In the genomic region with DNA sequence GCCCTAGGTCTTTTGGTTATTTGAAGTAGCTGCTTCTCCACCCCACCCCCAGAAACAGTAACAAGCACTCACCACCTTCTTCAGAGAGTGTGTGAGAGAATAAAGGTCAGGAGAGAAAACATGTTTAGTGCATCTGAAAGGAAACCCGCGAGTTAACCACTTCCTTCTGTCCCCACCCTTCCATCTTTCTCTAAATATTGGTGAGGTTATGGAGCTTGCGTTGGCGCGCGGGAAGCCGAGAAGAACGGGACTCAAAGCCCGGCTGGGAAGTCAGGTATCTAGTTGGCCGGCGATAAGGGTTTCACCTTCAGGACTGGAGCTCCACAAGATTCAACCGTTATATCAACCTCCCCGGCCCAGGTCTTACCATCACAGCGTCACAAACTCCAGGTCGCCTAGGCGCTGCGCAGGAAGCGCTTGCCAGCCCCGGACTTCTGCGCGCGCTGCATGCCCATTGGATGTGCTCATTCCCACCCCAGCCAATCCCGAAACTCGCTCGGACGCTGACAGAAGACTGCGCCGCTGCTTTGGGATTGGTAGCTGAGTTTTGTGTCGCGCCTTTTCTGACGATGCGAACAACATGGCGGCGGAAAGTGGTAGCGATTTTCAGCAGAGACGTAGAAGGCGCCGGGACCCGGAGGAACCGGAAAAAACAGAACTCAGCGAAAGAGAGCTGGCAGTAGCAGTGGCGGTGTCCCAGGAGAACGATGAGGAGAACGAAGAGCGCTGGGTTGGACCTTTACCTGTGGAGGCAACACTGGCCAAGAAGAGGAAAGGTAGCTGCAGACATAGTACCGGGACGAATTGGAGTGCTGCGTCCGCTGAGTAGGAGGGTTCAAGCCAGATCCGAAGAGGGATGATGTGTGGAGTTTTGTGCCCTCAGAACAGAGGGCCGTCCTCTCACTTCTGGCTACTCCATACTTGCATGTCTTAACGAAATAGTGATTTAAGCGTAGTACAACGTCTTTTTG, we compare ENCODE assay signal across 8 cellular contexts. TPM values are rescaled to one million over a fixed set of nuclear protein-coding genes. Genes with fewer than 3 reads are reported as not detected.
DNase-seq lines count a peak whose midpoint lies in the region; TF ChIP-seq lines count a peak whose summit lies in the region.

TSS of gene CENPK (minus strand) at position 438 of the 971 bp plus-strand sequence. CDS start 8,261 bp downstream, outside the sequence.
TSS of gene PPWD1 (plus strand) at position 566 of the 971 bp plus-strand sequence. CDS start at position 581, 15 bp downstream.

- H3K4me1 Mint-ChIP-seq in HFFc6 (ENCODE audit: low read depth): peaks cover 55% of the 10 kb centered on the region
- peaks cover 67% of the 10 kb centered on the region for H3K4me1 Mint-ChIP-seq in activated naive CD4-positive, alpha-beta T cell treated with anti-CD3 and anti-CD28 coated beads, Interleukin-2, amount 10 ng/mL, durations not matched to agents 7 days and 5 days

- H3K36me3 ChIP-seq in SK-N-MC (ENCODE audit: insufficient read depth, low read length) (peaks cover 27% of the 10 kb centered on the region), suprapubic skin (peaks cover 5% of the 10 kb centered on the region)

- peak within 1 kb of the TSS; percentile 87 for H3K9ac ChIP-seq in SK-N-MC (ENCODE audit: insufficient read length)

- WGBS in suprapubic skin: under 1% methylated on average over 54 of the region's 54 CpGs

- peak within 1 kb of the TSS; percentile 97 for H3K4me3 Mint-ChIP-seq in HFFc6
- H3K4me3 Mint-ChIP-seq in activated naive CD4-positive, alpha-beta T cell treated with anti-CD3 and anti-CD28 coated beads, Interleukin-2, amount 10 ng/mL, durations not matched to agents 7 days and 5 days: peak within 1 kb of the TSS; percentile 93

- DNase-seq in GM04503 (ENCODE audit: low read depth) (peak; percentile 67), HFFc6 (peak; percentile 95), NB4 (ENCODE audit: low read depth) (peak; percentile 97), SK-N-MC (ENCODE audit: low read depth, low spot score) (peak; percentile 82), germinal center (ENCODE audit: low spot score) (peak; percentile 95), non-pigmented ciliary epithelial cell (ENCODE audit: low read depth) (peak; percentile 74), suprapubic skin (ENCODE audit: low spot score in 2 of 2) (peak; percentile 96 to 97)
- peak; percentile 98 for DNase-seq in activated naive CD4-positive, alpha-beta T cell treated with anti-CD3 and anti-CD28 coated beads, Interleukin-2, amount 10 ng/mL, durations not matched to agents 7 days and 5 days

- H3K27ac Mint-ChIP-seq in HFFc6: peak within 1 kb of the TSS; percentile 97
- H3K27ac Mint-ChIP-seq in activated naive CD4-positive, alpha-beta T cell treated with anti-CD3 and anti-CD28 coated beads, Interleukin-2, amount 10 ng/mL, durations not matched to agents 7 days and 5 days: peak within 1 kb of the TSS; percentile 99

- H3K9me3 Mint-ChIP-seq in HFFc6: no peaks in the 10 kb centered on the region
- H3K9me3 Mint-ChIP-seq in activated naive CD4-positive, alpha-beta T cell treated with anti-CD3 and anti-CD28 coated beads, Interleukin-2, amount 10 ng/mL, durations not matched to agents 7 days and 5 days: no peaks in the 10 kb centered on the region

- TF ChIP-seq POLR2A in NB4 (IDR thresholded peaks at IDR 0.05; ENCODE audit: extremely low read depth, insufficient read length) (peak; percentile 93), suprapubic skin (IDR thresholded peaks at IDR 0.05) (peak in 1 of 2 donors; percentile 34)

- H3K27ac ChIP-seq in SK-N-MC (peak within 1 kb of the TSS; percentile 81), suprapubic skin (peak within 1 kb of the TSS; percentile 92)

- H3K4me1 ChIP-seq in suprapubic skin: peaks cover 25% of the 10 kb centered on the region

- H3K9me3 ChIP-seq in SK-N-MC (ENCODE audit: low read depth, low read length): no peaks in the 10 kb centered on the region
- no peaks in the 10 kb centered on the region for H3K9me3 ChIP-seq in suprapubic skin

- peaks cover 22% of the 10 kb centered on the region for H3K36me3 Mint-ChIP-seq in HFFc6 (ENCODE audit: low read depth)
- H3K36me3 Mint-ChIP-seq in activated naive CD4-positive, alpha-beta T cell treated with anti-CD3 and anti-CD28 coated beads, Interleukin-2, amount 10 ng/mL, durations not matched to agents 7 days and 5 days: peaks cover 36% of the 10 kb centered on the region

- peaks cover 2% of the 10 kb centered on the region for H3K27me3 Mint-ChIP-seq in HFFc6 (ENCODE audit: insufficient read depth)
- no peaks in the 10 kb centered on the region for H3K27me3 Mint-ChIP-seq in activated naive CD4-positive, alpha-beta T cell treated with anti-CD3 and anti-CD28 coated beads, Interleukin-2, amount 10 ng/mL, durations not matched to agents 7 days and 5 days

- H3K27me3 ChIP-seq in suprapubic skin: no peaks in the 10 kb centered on the region

- TF ChIP-seq CTCF in HFFc6 (IDR thresholded peaks at IDR 0.05) (no peak), NB4 (IDR thresholded peaks at IDR 0.05; ENCODE audit: low read depth, low read length) (no peak), suprapubic skin (IDR thresholded peaks at IDR 0.05) (no peak)

- no peak for TF ChIP-seq EP300 in suprapubic skin (IDR thresholded peaks at IDR 0.05)

- H3K4me3 ChIP-seq in NB4 (ENCODE audit: low read depth, low read length) (peak within 1 kb of the TSS; percentile 96), SK-N-MC (peak within 1 kb of the TSS; percentile 94), suprapubic skin (peak within 1 kb of the TSS; percentile 88)

- CTCF ChIA-PET in activated naive CD4-positive, alpha-beta T cell treated with anti-CD3 and anti-CD28 coated beads, Interleukin-2, amount 10 ng/mL, durations not matched to agents 7 days and 5 days (lab: Charles Lee): interaction anchor here (1.2 to 1.6 kb wide), 2 partner anchors 26 to 61 kb away, joined by 3 read pairs; partner anchors contain the start of gene TRIM23

RNA-seq across cellular contexts. Expression of gene CENPK, which starts in this region (rescaled TPM):
- total RNA-seq in HFFc6 (2021; fragmentation: NEBNext Ultra II Directional; extraction: Animal tissue kit (Norgen Biotek cat#: 25700)): 10 to 100 TPM; 12.0 to 24.0 (median 19.4) TPM
- 1 to 10 TPM; 1.2 to 7.9 (median 1.7) TPM for total RNA-seq in suprapubic skin

RNA-seq across cellular contexts. Expression of gene PPWD1, which starts in this region (rescaled TPM):
- 10 to 100 TPM; 17.1 to 24.0 (median 22.1) TPM for total RNA-seq in HFFc6 (2021; fragmentation: NEBNext Ultra II Directional; extraction: Animal tissue kit (Norgen Biotek cat#: 25700))
- 100 to 1,000 TPM in 1 of 4 donors, 10 to 100 TPM in 3; 27.0 to 114 (median 40.1) TPM for total RNA-seq in suprapubic skin

Comparison
In these comparisons a context has a peak if more than half of its experiments do, and no peak if none do; other contexts are left out.
1. Peak in every context shown above with its lines: DNase-seq, H3K4me3 ChIP-seq and H3K27ac ChIP-seq.